Comparison of ENCODE assay signal across 17 cellular contexts in the genomic region with DNA sequence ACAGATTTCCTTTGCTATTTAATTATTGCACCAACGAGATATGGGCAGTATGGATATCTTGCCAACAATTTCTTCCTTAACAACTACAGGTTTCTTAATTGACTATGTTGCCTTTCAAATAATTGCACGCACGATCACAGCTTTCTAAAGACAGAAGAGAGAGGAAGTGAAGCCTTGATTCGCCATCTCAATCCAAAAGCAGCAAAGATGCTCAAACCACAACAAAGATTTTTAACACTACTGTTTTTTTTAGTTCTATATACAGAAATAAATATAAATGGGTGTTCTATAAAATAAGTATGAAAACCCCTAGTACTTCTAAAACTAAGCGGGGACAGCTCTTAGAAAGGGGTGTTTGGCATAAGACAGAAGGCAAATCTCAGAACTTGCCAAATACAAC.
DNase-seq lines count a peak whose midpoint lies in the region; ATAC-seq and TF ChIP-seq lines count a peak whose summit lies in the region.
"Had no signal": no experiment of that assay in that cellular context is flagged by ENCODE, and none has a peak within 500 bp of the region (broad histone marks: within the 10 kb centered on the region; RNA-seq: fewer than 3 reads in every experiment).

No MANE protein-coding gene starts in this region.

- intact Hi-C loops in activated CD4-positive, alpha-beta memory T cell treated with anti-CD3 and anti-CD28 coated beads for 36 hours (cut with micrococcal nuclease): loop anchor here (5.0 kb wide), 1 partner anchor 33 kb away; no protein-coding TSS in a partner anchor
- intact Hi-C loops in CD8-positive, alpha-beta T cell (cut with DNase I, micrococcal nuclease): no loop called here
- intact Hi-C loops in activated CD8-positive, alpha-beta T cell treated with anti-CD3 and anti-CD28 coated beads for 36 hours (cut with micrococcal nuclease): no loop called here
- intact Hi-C loops in right cardiac atrium (cut with DNase I): no loop called here

- WGBS in right cardiac atrium: 90% methylated on average over 5 of the region's 5 CpGs

- H3K4me1 Mint-ChIP-seq in activated CD4-positive, alpha-beta memory T cell treated with anti-CD3 and anti-CD28 coated beads for 36 hours (ENCODE audit: low read depth): peaks cover 17% of the 10 kb centered on the region
- peaks cover 14% of the 10 kb centered on the region for H3K4me1 Mint-ChIP-seq in activated CD4-positive, alpha-beta memory T cell treated with anti-CD3 and anti-CD28 coated beads, Interleukin-2, amount 10 ng/mL, durations not matched to agents 7 days and 5 days
- peaks cover 29% of the 10 kb centered on the region for H3K4me1 Mint-ChIP-seq in CD8-positive, alpha-beta T cell (ENCODE audit: low read depth)
- peaks cover 27% of the 10 kb centered on the region for H3K4me1 Mint-ChIP-seq in activated CD8-positive, alpha-beta T cell treated with anti-CD3 and anti-CD28 coated beads for 36 hours (ENCODE audit: low read depth)
- peaks cover 15 to 40% (median 38%) of the 10 kb centered on the region in 4 donors for H3K4me1 Mint-ChIP-seq in naive thymus-derived CD8-positive, alpha-beta T cell

- no peak overlapping the region for H3K4me3 ChIP-seq in CD8-positive, alpha-beta T cell (ENCODE audit: low read depth, low read length)
- H3K4me3 ChIP-seq in right cardiac atrium (ENCODE audit: low read length): no peak overlapping the region
- H3K4me3 ChIP-seq: Peyer's patch had no signal

- no peaks in the 10 kb centered on the region for H3K9me3 Mint-ChIP-seq in activated CD4-positive, alpha-beta memory T cell treated with anti-CD3 and anti-CD28 coated beads for 36 hours
- no peaks in the 10 kb centered on the region for H3K9me3 Mint-ChIP-seq in activated CD4-positive, alpha-beta memory T cell treated with anti-CD3 and anti-CD28 coated beads, Interleukin-2, amount 10 ng/mL, durations not matched to agents 7 days and 5 days
- H3K9me3 Mint-ChIP-seq in CD8-positive, alpha-beta T cell: no peaks in the 10 kb centered on the region
- H3K9me3 Mint-ChIP-seq in activated CD8-positive, alpha-beta T cell treated with anti-CD3 and anti-CD28 coated beads for 36 hours: no peaks in the 10 kb centered on the region
- no peaks in the 10 kb centered on the region for H3K9me3 Mint-ChIP-seq in naive thymus-derived CD8-positive, alpha-beta T cell

- H3K9me3 ChIP-seq in CD8-positive, alpha-beta T cell (ENCODE audit: low read length): no peaks in the 10 kb centered on the region
- H3K9me3 ChIP-seq in right cardiac atrium (ENCODE audit: control insufficient read depth, low read length): no peaks in the 10 kb centered on the region
- H3K9me3 ChIP-seq: Peyer's patch had no signal

- no peak for DNase-seq in activated CD4-positive, alpha-beta memory T cell treated with anti-CD3 and anti-CD28 coated beads for 36 hours
- DNase-seq in activated CD4-positive, alpha-beta memory T cell treated with anti-CD3 and anti-CD28 coated beads, Interleukin-2, amount 10 ng/mL, durations not matched to agents 7 days and 5 days: no peak
- no peak for DNase-seq in CD8-positive, alpha-beta T cell
- no peak for DNase-seq in activated CD8-positive, alpha-beta T cell treated with anti-CD3 and anti-CD28 coated beads for 36 hours
- peak in 4 of 10 donors; percentile 29 to 59 (median 46) for DNase-seq in naive thymus-derived CD8-positive, alpha-beta T cell
- DNase-seq in right cardiac atrium (no peak), cortex of kidney (lab: John Stamatoyannopoulos, UW) (no peak)
- DNase-seq: 8988T, C1 segment of cervical spinal cord, Calu3, Kasumi-1, NCI-H1105 treated with DMSO at 0.1 percent for 48 hours, NCI-H2029, NCI-H510A, Peyer's patch, Right ventricle myocardium superior had no signal

- no peak for ATAC-seq in CD8-positive, alpha-beta T cell
- ATAC-seq in activated CD8-positive, alpha-beta T cell treated with anti-CD3 and anti-CD28 coated beads for 36 hours: no peak
- peak; percentile 66 to 82 for ATAC-seq in naive thymus-derived CD8-positive, alpha-beta T cell
- ATAC-seq in right cardiac atrium: no peak
- ATAC-seq in GM21381 (IDR thresholded peaks at IDR 0.05; ENCODE audit: unreplicated experiment): no peak

- TF ChIP-seq CTCF in CD8-positive, alpha-beta T cell (IDR thresholded peaks at IDR 0.05): no peak
- TF ChIP-seq CTCF in activated CD8-positive, alpha-beta T cell treated with anti-CD3 and anti-CD28 coated beads for 36 hours (IDR thresholded peaks at IDR 0.05): no peak

- no peaks in the 10 kb centered on the region for H3K27me3 Mint-ChIP-seq in activated CD4-positive, alpha-beta memory T cell treated with anti-CD3 and anti-CD28 coated beads for 36 hours
- no peaks in the 10 kb centered on the region for H3K27me3 Mint-ChIP-seq in activated CD4-positive, alpha-beta memory T cell treated with anti-CD3 and anti-CD28 coated beads, Interleukin-2, amount 10 ng/mL, durations not matched to agents 7 days and 5 days
- no peaks in the 10 kb centered on the region for H3K27me3 Mint-ChIP-seq in CD8-positive, alpha-beta T cell (ENCODE audit: low read depth)
- no peaks in the 10 kb centered on the region for H3K27me3 Mint-ChIP-seq in activated CD8-positive, alpha-beta T cell treated with anti-CD3 and anti-CD28 coated beads for 36 hours
- H3K27me3 Mint-ChIP-seq in naive thymus-derived CD8-positive, alpha-beta T cell: no peaks in the 10 kb centered on the region

- CTCF ChIA-PET in activated CD4-positive, alpha-beta memory T cell treated with anti-CD3 and anti-CD28 coated beads for 36 hours (lab: Charles Lee): interaction anchor here (1.2 kb wide), 1 partner anchor 240 kb away, joined by 3 read pairs; no protein-coding TSS in a partner anchor
- CTCF ChIA-PET in activated CD4-positive, alpha-beta memory T cell treated with anti-CD3 and anti-CD28 coated beads, Interleukin-2, amount 10 ng/mL, durations not matched to agents 7 days and 5 days (lab: Charles Lee): interaction anchor here (1.1 kb wide), 1 partner anchor 240 kb away, joined by 5 read pairs; no protein-coding TSS in a partner anchor
- CTCF ChIA-PET in CD8-positive, alpha-beta T cell (lab: Charles Lee): interaction anchor here (1.0 kb wide), 1 partner anchor 38 kb away, joined by 3 read pairs; no protein-coding TSS in a partner anchor
- CTCF ChIA-PET in activated CD8-positive, alpha-beta T cell treated with anti-CD3 and anti-CD28 coated beads for 36 hours (lab: Charles Lee): interaction anchor here (1.1 to 1.5 kb wide), 5 partner anchors 15 to 240 kb away, joined by 3 to 6 read pairs (median 3); no protein-coding TSS in a partner anchor

- H3K4me1 ChIP-seq in CD8-positive, alpha-beta T cell (ENCODE audit: insufficient read depth, low read length): peaks cover 21% of the 10 kb centered on the region
- peaks cover 4% of the 10 kb centered on the region for H3K4me1 ChIP-seq in right cardiac atrium (ENCODE audit: control insufficient read depth, insufficient read depth, low read length)
- H3K4me1 ChIP-seq: Peyer's patch had no signal

- peaks cover 9% of the 10 kb centered on the region for H3K36me3 ChIP-seq in CD8-positive, alpha-beta T cell (ENCODE audit: insufficient read depth, low read length)

- H3K36me3 Mint-ChIP-seq in activated CD4-positive, alpha-beta memory T cell treated with anti-CD3 and anti-CD28 coated beads for 36 hours: peaks cover 28% of the 10 kb centered on the region
- peaks cover 55% of the 10 kb centered on the region for H3K36me3 Mint-ChIP-seq in activated CD4-positive, alpha-beta memory T cell treated with anti-CD3 and anti-CD28 coated beads, Interleukin-2, amount 10 ng/mL, durations not matched to agents 7 days and 5 days (ENCODE audit: low read depth)
- H3K36me3 Mint-ChIP-seq in CD8-positive, alpha-beta T cell: peaks cover 52% of the 10 kb centered on the region
- peaks cover 49% of the 10 kb centered on the region for H3K36me3 Mint-ChIP-seq in activated CD8-positive, alpha-beta T cell treated with anti-CD3 and anti-CD28 coated beads for 36 hours (ENCODE audit: low read depth)
- peaks cover 3 to 55% (median 26%) of the 10 kb centered on the region in 3 donors for H3K36me3 Mint-ChIP-seq in naive thymus-derived CD8-positive, alpha-beta T cell

- H3K4me3 Mint-ChIP-seq in activated CD4-positive, alpha-beta memory T cell treated with anti-CD3 and anti-CD28 coated beads for 36 hours: no peak overlapping the region
- no peak overlapping the region for H3K4me3 Mint-ChIP-seq in activated CD4-positive, alpha-beta memory T cell treated with anti-CD3 and anti-CD28 coated beads, Interleukin-2, amount 10 ng/mL, durations not matched to agents 7 days and 5 days
- H3K4me3 Mint-ChIP-seq in CD8-positive, alpha-beta T cell: peak overlapping the region; percentile 16
- H3K4me3 Mint-ChIP-seq in activated CD8-positive, alpha-beta T cell treated with anti-CD3 and anti-CD28 coated beads for 36 hours: no peak overlapping the region
- H3K4me3 Mint-ChIP-seq in naive thymus-derived CD8-positive, alpha-beta T cell: peak overlapping the region in 6 of 10 donors; percentile 1 to 48 (median 22)

- POLR2A ChIA-PET in activated CD4-positive, alpha-beta memory T cell treated with anti-CD3 and anti-CD28 coated beads for 36 hours (lab: Charles Lee): interaction anchor here (0.7 kb wide), 1 partner anchor 103 kb away, joined by 6 read pairs; no protein-coding TSS in a partner anchor
- POLR2A ChIA-PET in activated CD4-positive, alpha-beta memory T cell treated with anti-CD3 and anti-CD28 coated beads, Interleukin-2, amount 10 ng/mL, durations not matched to agents 7 days and 5 days (lab: Charles Lee): no interaction called here
- POLR2A ChIA-PET in CD8-positive, alpha-beta T cell (lab: Charles Lee): interaction anchor here (0.7 kb wide), 1 partner anchor 278 kb away, joined by 3 read pairs; no protein-coding TSS in a partner anchor
- POLR2A ChIA-PET in activated CD8-positive, alpha-beta T cell treated with anti-CD3 and anti-CD28 coated beads for 36 hours (lab: Charles Lee): no interaction called here
- POLR2A ChIA-PET in naive thymus-derived CD8-positive, alpha-beta T cell (lab: Charles Lee): interaction anchor here (1.3 kb wide), 1 partner anchor 33 kb away, joined by 3 read pairs; no protein-coding TSS in a partner anchor

- H3K27ac Mint-ChIP-seq in activated CD4-positive, alpha-beta memory T cell treated with anti-CD3 and anti-CD28 coated beads for 36 hours: peak overlapping the region; percentile 19
- no peak overlapping the region for H3K27ac Mint-ChIP-seq in activated CD4-positive, alpha-beta memory T cell treated with anti-CD3 and anti-CD28 coated beads, Interleukin-2, amount 10 ng/mL, durations not matched to agents 7 days and 5 days
- peak overlapping the region; percentile 8 for H3K27ac Mint-ChIP-seq in CD8-positive, alpha-beta T cell
- peak overlapping the region; percentile 9 for H3K27ac Mint-ChIP-seq in activated CD8-positive, alpha-beta T cell treated with anti-CD3 and anti-CD28 coated beads for 36 hours
- H3K27ac Mint-ChIP-seq in naive thymus-derived CD8-positive, alpha-beta T cell: peak overlapping the region in 9 of 10 donors; percentile 29 to 79 (median 69)

- H3K27me3 ChIP-seq in CD8-positive, alpha-beta T cell (ENCODE audit: insufficient read depth, low read length): no peaks in the 10 kb centered on the region
- no peaks in the 10 kb centered on the region for H3K27me3 ChIP-seq in right cardiac atrium (ENCODE audit: control insufficient read depth, insufficient read depth)
- H3K27me3 ChIP-seq: Peyer's patch had no signal

- H3K27ac ChIP-seq in CD8-positive, alpha-beta T cell (ENCODE audit: low read depth, low read length): no peak overlapping the region
- no peak overlapping the region for H3K27ac ChIP-seq in right cardiac atrium (ENCODE audit: low read length)
- H3K27ac ChIP-seq: Peyer's patch had no signal

Comparison
In these comparisons a context has a peak if more than half of its experiments do, and no peak if none do; other contexts are left out.
1. POLR2A ChIA-PET loops: an anchor here in activated CD4-positive, alpha-beta memory T cell treated with anti-CD3 and anti-CD28 coated beads for 36 hours (0.7 kb wide), CD8-positive, alpha-beta T cell (0.7 kb wide) and naive thymus-derived CD8-positive, alpha-beta T cell (1.3 kb wide); none called in activated CD4-positive, alpha-beta memory T cell treated with anti-CD3 and anti-CD28 coated beads, Interleukin-2, amount 10 ng/mL, durations not matched to agents 7 days and 5 days and activated CD8-positive, alpha-beta T cell treated with anti-CD3 and anti-CD28 coated beads for 36 hours.
2. H3K4me3 Mint-ChIP-seq: peak in CD8-positive, alpha-beta T cell (single experiment) and naive thymus-derived CD8-positive, alpha-beta T cell (6 of 10); none in activated CD4-positive, alpha-beta memory T cell treated with anti-CD3 and anti-CD28 coated beads for 36 hours (single experiment), activated CD4-positive, alpha-beta memory T cell treated with anti-CD3 and anti-CD28 coated beads, Interleukin-2, amount 10 ng/mL, durations not matched to agents 7 days and 5 days (single experiment) and activated CD8-positive, alpha-beta T cell treated with anti-CD3 and anti-CD28 coated beads for 36 hours (single experiment).
3. ATAC-seq: peak in naive thymus-derived CD8-positive, alpha-beta T cell (2 of 2); none in CD8-positive, alpha-beta T cell (single experiment), activated CD8-positive, alpha-beta T cell treated with anti-CD3 and anti-CD28 coated beads for 36 hours (single experiment), right cardiac atrium (0 of 2) and GM21381 (single experiment).